In genomic region chr3:82145742-82146141, GRCh38 we compare ENCODE assay signal across 20 cellular contexts.
"Had no signal": no experiment of that assay in that cellular context is flagged by ENCODE, and none has a peak within 500 bp of the region (broad histone marks: within the 10 kb centered on the region; RNA-seq: fewer than 3 reads in every experiment).

No MANE protein-coding gene starts in this region.

- FAIRE-seq: colon, frontal cortex, keratinocyte, pancreas, small intestine had no signal

- H3K36me3 ChIP-seq: heart left ventricle, pancreas, tibial nerve had no signal

- H3K9me3 ChIP-seq: heart left ventricle, pancreas, testis, tibial nerve had no signal

- H3K27me3 ChIP-seq: heart left ventricle, pancreas, testis, tibial nerve had no signal

- H3K4me3 ChIP-seq: heart left ventricle, lung, pancreas, testis, tibial nerve had no signal

- H3K4me1 ChIP-seq: heart left ventricle, pancreas, testis, tibial nerve had no signal

- ATAC-seq: heart left ventricle, left cardiac atrium, left ventricle myocardium superior, pancreas, right cardiac atrium had no signal

- DNase-seq: cerebellar nuclear complex; erythroblast; heart left ventricle; hypothalamus; immature natural killer cell; left cardiac atrium; left ventricle myocardium superior; mesenchymal stem cell; naive B cell; occipital lobe; pancreas; right cardiac atrium; small intestine; stimulated activated CD4-positive, alpha-beta T cell treated with anti-CD3 and anti-CD28 coated beads, Interleukin-12 subunit alpha, Interleukin-12 subunit beta, amount 100 ng/mL, for 4 hours; testis had no signal

- H3K27ac ChIP-seq: heart left ventricle, pancreas, testis, tibial nerve had no signal
